In the genomic region with DNA sequence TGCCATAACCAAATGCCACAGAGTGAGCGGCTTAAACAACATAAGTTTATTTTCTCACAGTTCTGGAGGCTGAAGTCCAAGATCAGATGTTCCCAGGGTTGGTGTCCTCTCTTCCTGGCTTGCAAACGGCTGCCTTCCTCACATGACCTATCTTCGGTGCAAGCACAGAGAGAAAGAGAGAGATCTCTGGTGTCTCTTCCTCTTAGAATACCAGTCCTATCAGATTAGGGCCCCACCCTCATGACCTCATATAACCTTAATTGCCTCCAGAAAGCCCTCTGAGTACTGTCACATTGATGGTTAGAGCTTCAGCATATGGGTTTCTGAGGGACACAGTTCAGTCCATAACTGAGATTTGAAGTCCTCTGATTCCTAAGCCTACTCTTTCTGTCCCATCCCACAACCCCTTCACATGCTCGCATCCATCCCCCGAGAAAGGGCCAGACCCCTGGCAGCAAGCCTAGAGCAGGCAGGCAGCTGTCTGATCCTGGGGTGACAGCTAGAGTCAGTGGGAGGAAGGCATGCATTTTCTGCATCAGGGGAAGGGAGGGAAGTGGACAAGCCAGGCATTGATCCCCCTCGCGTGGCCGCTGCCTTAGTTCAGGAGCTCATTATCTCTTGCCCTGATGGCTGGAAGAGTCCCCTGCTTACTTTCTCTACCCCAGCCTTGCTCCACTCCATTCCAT, we compare ENCODE assay signal across 1 cellular context.
TF ChIP-seq lines count a peak whose summit lies in the region.

No MANE protein-coding gene starts in this region.

TF ChIP-seq in H1, 55 proteins besides CTCF, POLR2A, EP300 and RAD21 (continued from another document):
- TF ChIP-seq CHD7 (IDR thresholded peaks at IDR 0.05; ENCODE audit: insufficient replicate concordance, low read length) (no peak), SP4 (IDR thresholded peaks at IDR 0.05; ENCODE audit: low read length) (no peak), CBX5 (IDR thresholded peaks at IDR 0.05; ENCODE audit: low read depth, low read length) (no peak), RBBP5 (IDR thresholded peaks at IDR 0.05; ENCODE audit: borderline replicate concordance, low read depth, low read length) (no peak), GTF2F1 (IDR thresholded peaks at IDR 0.05; ENCODE audit: borderline replicate concordance, low read depth, low read length) (no peak), BRCA1 (IDR thresholded peaks at IDR 0.05; ENCODE audit: low read depth, low read length) (no peak)
